In the genomic region with DNA sequence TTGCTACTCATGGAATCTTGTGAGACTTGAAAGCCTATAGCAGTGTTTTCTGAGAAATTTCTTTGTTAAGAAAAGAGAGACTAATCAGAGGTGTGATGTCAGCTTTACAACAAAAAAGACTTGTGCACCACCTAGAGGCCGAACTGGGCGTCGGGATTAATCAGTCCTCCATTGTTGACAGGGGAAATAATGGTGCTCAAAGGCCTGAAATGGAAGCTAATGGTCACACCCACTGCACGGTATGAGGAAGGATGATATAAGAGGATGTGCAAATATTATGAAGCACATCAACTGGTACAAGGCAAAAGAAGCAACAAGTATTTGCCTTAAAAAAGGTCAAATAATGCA, we compare ENCODE assay signal across 9 cellular contexts.
DNase-seq lines count a peak whose midpoint lies in the region; ATAC-seq, FAIRE-seq and TF ChIP-seq lines count a peak whose summit lies in the region.
"Had no signal": no experiment of that assay in that cellular context is flagged by ENCODE, and none has a peak within 500 bp of the region (broad histone marks: within the 10 kb centered on the region; RNA-seq: fewer than 3 reads in every experiment).

No MANE protein-coding gene starts in this region.

- RAD21 ChIA-PET in HCT116 (lab: Charles Lee; ENCODE audit: low non-redundant PET in 1 of 2, low total read pairs in 2 of 2, uncharacterized antibody in 2 of 2, unreplicated experiment in 2 of 2) = no interaction called here

- H3K4me3 ChIP-seq in HCT116 (replicated peaks in 1 of 2; ENCODE audit: low read depth in 1 of 2, low read length in 2 of 2) = no peak overlapping the region
- H3K4me3 ChIP-seq in PC-3 (ENCODE audit: low read length) = no peak overlapping the region
- no peak overlapping the region for H3K4me3 ChIP-seq in choroid plexus epithelial cell (ENCODE audit: low read depth, low read length)
- H3K4me3 ChIP-seq in lower leg skin (ENCODE audit: low read depth, poor library complexity, severe bottlenecking) = no peak overlapping the region

- H3K9me3 ChIP-seq in HCT116 (ENCODE audit: control insufficient read depth in 1 of 2, insufficient read depth in 1 of 2, low read depth in 1 of 2, low read length in 2 of 2) = no peaks in the 10 kb centered on the region
- no peaks in the 10 kb centered on the region for H3K9me3 ChIP-seq in PC-3 (ENCODE audit: low read length)

- H3K36me3 ChIP-seq in HCT116 (ENCODE audit: control insufficient read depth in 1 of 2, insufficient read depth in 2 of 2, low read length in 2 of 2) (no peaks in the 10 kb centered on the region), PC-3 (ENCODE audit: low read depth, low read length) (no peaks in the 10 kb centered on the region; the same call in 1 of the 2 replicates)

- 4 to 7% methylated on average over 4 of the region's 4 CpGs for WGBS in lower leg skin, 2 donors

- H3K4me2 ChIP-seq in HCT116 (ENCODE audit: low read length) = no peak overlapping the region
- peak overlapping the region; percentile 50; the same call in 1 of the 2 replicates for H3K4me2 ChIP-seq in PC-3 (ENCODE audit: low read length)

- H3K4me1 ChIP-seq in HCT116 (ENCODE audit: control insufficient read depth in 1 of 2, insufficient read depth in 2 of 2, low read length in 2 of 2) (no peaks in the 10 kb centered on the region), PC-3 (ENCODE audit: insufficient read depth, low read length) (peaks cover 24% of the 10 kb centered on the region)
- H3K4me1 ChIP-seq: parathyroid adenoma had no signal

- peak; percentile 63 for TF ChIP-seq RAD21 in HCT116 (IDR thresholded peaks at IDR 0.05; ENCODE audit: low read depth)

- TF ChIP-seq POLR2A in HCT116 (IDR thresholded peaks at IDR 0.05; ENCODE audit: borderline replicate concordance, extremely low read depth, insufficient read depth, insufficient read length) (no peak), lower leg skin (IDR thresholded peaks at IDR 0.05) (no peak)

- TF ChIP-seq CTCF in 22Rv1 (IDR thresholded peaks at IDR 0.05) (peak; percentile 80), GM10266 (IDR thresholded peaks at IDR 0.05; ENCODE audit: control insufficient read depth, insufficient read depth, low read depth, missing control alignments) (peak; percentile 57), HCT116 (IDR thresholded peaks at IDR 0.05 in 2 of 3, conservative IDR thresholded peaks at IDR 0.05 in 1 of 3; ENCODE audit: borderline replicate concordance in 1 of 3, insufficient read depth in 1 of 3, low read depth in 2 of 3, low read length in 2 of 3) (peak; percentile 18 to 65 (median 52); a peak in 3 of 6 replicates), PC-3 (conservative IDR thresholded peaks at IDR 0.05; ENCODE audit: low read depth, low read length) (peak; percentile 82), choroid plexus epithelial cell (conservative IDR thresholded peaks at IDR 0.05; ENCODE audit: low read depth, low read length) (peak; percentile 89), lower leg skin (IDR thresholded peaks at IDR 0.05) (no peak)

- no peaks in the 10 kb centered on the region for H3K9me2 ChIP-seq in HCT116 (ENCODE audit: insufficient read depth)
- H3K9me2 ChIP-seq in PC-3 (replicated peaks; ENCODE audit: low read length) = no peaks in the 10 kb centered on the region

- H2AFZ ChIP-seq in HCT116 (ENCODE audit: low read depth, low read length, poor library complexity, severe bottlenecking) (peak overlapping the region; percentile 74), PC-3 (ENCODE audit: low read length) (no peak overlapping the region)
- H2AFZ ChIP-seq: parathyroid adenoma had no signal

- ATAC-seq in HCT116 = peak; percentile 86
- ATAC-seq in PC-3 = peak; percentile 73

- no TSS peak for BruUV-seq in HCT116 (replicated peaks; lab: Mats Ljungman, UMichigan)
- no TSS peak for BruUV-seq in PC-3 (replicated peaks; lab: Mats Ljungman, UMichigan)

- H3F3A ChIP-seq in PC-3 (ENCODE audit: low read length, unreplicated experiment) = peaks cover 8% of the 10 kb centered on the region

- DNase-seq in GM10266 (ENCODE audit: extremely low spot score) (peak; percentile 30), HCT116 (ENCODE audit: low read depth, low spot score) (peak; percentile 33), Kasumi-1 (lab: John Stamatoyannopoulos, UW) (peak; percentile 94), PC-3 (peak; percentile 86), choroid plexus epithelial cell (ENCODE audit: low read depth) (peak; percentile 90), lower leg skin (ENCODE audit: low spot score in 2 of 2) (peak; percentile 40 to 84), urothelium cell line (ENCODE audit: low spot score) (peak; percentile 20)

- H3K79me2 ChIP-seq in HCT116 (ENCODE audit: insufficient read depth, low read length) = no peaks in the 10 kb centered on the region
- no peaks in the 10 kb centered on the region for H3K79me2 ChIP-seq in PC-3 (ENCODE audit: low read length)
- H3K79me2 ChIP-seq: parathyroid adenoma had no signal

- H3K27me3 ChIP-seq in HCT116 (ENCODE audit: insufficient read depth, low read length) (no peaks in the 10 kb centered on the region), PC-3 (ENCODE audit: low read length) (no peaks in the 10 kb centered on the region)

- POLR2A ChIA-PET in HCT116 (lab: Charles Lee) (no interaction called here), PC-3 (lab: Charles Lee; ENCODE audit: unreplicated experiment) (interaction anchor here (0.6 kb wide), 3 partner anchors 177 to 1173 kb away, joined by 3 to 5 read pairs (median 3); no protein-coding TSS in a partner anchor)

- no peak overlapping the region for H3K9ac ChIP-seq in HCT116 (ENCODE audit: low read length)
- H3K9ac ChIP-seq in PC-3 (ENCODE audit: low read length) = peak overlapping the region; percentile 63
- H3K9ac ChIP-seq: parathyroid adenoma had no signal

- intact Hi-C loops in HCT116 (cut with micrococcal nuclease) (loop anchor here (5.0 to 10.0 kb wide), 3 partner anchors 150 to 1170 kb away; no protein-coding TSS in a partner anchor), PC-3 (cut with micrococcal nuclease) (loop anchor here (1.0 to 10.0 kb wide), 6 partner anchors 150 to 940 kb away; no protein-coding TSS in a partner anchor), lower leg skin (cut with DNase I; ENCODE audit: low total_unique reads) (no loop called here)

- CTCF ChIA-PET in HCT116 (lab: Charles Lee) (interaction anchor here (0.7 to 1.1 kb wide), 4 partner anchors 102 to 1171 kb away, joined by 3 to 6 read pairs (median 4); no protein-coding TSS in a partner anchor), PC-3 (lab: Charles Lee) (interaction anchor here (0.5 to 1.4 kb wide), 7 partner anchors 11 to 412 kb away, joined by 3 to 7 read pairs (median 4); no protein-coding TSS in a partner anchor)

- peak overlapping the region; percentile 44 for H3K27ac ChIP-seq in 22Rv1
- H3K27ac ChIP-seq in HCT116 (ENCODE audit: low read depth, low read length) = no peak overlapping the region
- H3K27ac ChIP-seq in PC-3 (ENCODE audit: low read length) = peak overlapping the region; percentile 91
- H3K27ac ChIP-seq: parathyroid adenoma had no signal

- FAIRE-seq in urothelium cell line (lab: Jason Lieb, UNC) = no peak

- H4K20me1 ChIP-seq in HCT116 (ENCODE audit: insufficient read depth) = no peaks in the 10 kb centered on the region
- H4K20me1 ChIP-seq in PC-3 (ENCODE audit: low read length) = no peaks in the 10 kb centered on the region

TF ChIP-seq in HCT116, 20 proteins besides CTCF, POLR2A, EP300 and RAD21:
- TF ChIP-seq SIN3A (IDR thresholded peaks at IDR 0.05; ENCODE audit: low read depth) (no peak), YY1 (IDR thresholded peaks at IDR 0.05; ENCODE audit: extremely low read depth, insufficient replicate concordance, low read depth, low read length) (peak; percentile 68)

Comparison
In these comparisons a context has a peak if more than half of its experiments do, and no peak if none do; other contexts are left out.
1. CTCF ChIP-seq: peak in 22Rv1 (single experiment), GM10266 (single experiment), HCT116 (3 of 3), PC-3 (single experiment) and choroid plexus epithelial cell (single experiment); none in lower leg skin (0 of 3).
2. DNase-seq: peak in every context shown above with its lines; median percentile 94 in Kasumi-1; 90 in choroid plexus epithelial cell; 86 in PC-3; 62 in lower leg skin; 33 in HCT116; 30 in GM10266; 20 in urothelium cell line.